Comparison of ENCODE assay signal across 2 cellular contexts in genomic region chr6:31633447-31633846, GRCh38.
TF ChIP-seq lines count a peak whose summit lies in the region.

No MANE protein-coding gene starts in this region.

TF ChIP-seq in GM12891, 5 proteins besides CTCF, POLR2A, EP300 and RAD21:
- TF ChIP-seq SPI1 (IDR thresholded peaks at IDR 0.05; ENCODE audit: low read depth, low read length) (no peak), PAX5 (IDR thresholded peaks at IDR 0.05; ENCODE audit: insufficient read depth, low read length, severe bottlenecking) (no peak), POLR2AphosphoS5 (IDR thresholded peaks at IDR 0.05; ENCODE audit: low read depth, low read length) (no peak; the same call in 1 of the 2 replicates), TAF1 (IDR thresholded peaks at IDR 0.05; ENCODE audit: low read depth, low read length) (no peak), POU2F2 (IDR thresholded peaks at IDR 0.05; ENCODE audit: low read depth, low read length) (no peak)

TF ChIP-seq in IMR-90, 13 proteins besides CTCF, POLR2A, EP300 and RAD21:
- no peak for TF ChIP-seq SMC3 (IDR thresholded peaks at IDR 0.05; ENCODE audit: low read depth, low read length)
